ENCODE assay signal across 35 cellular contexts in genomic region chr3:106488288-106488687, GRCh38.
"Had no signal": no experiment of that assay in that cellular context is flagged by ENCODE, and none has a peak within 500 bp of the region (broad histone marks: within the 10 kb centered on the region; RNA-seq: fewer than 3 reads in every experiment).

No MANE protein-coding gene starts in this region.

- H3K4me1 ChIP-seq: ascending aorta had no signal

- H3K9me3 Mint-ChIP-seq: activated CD4-positive, alpha-beta memory T cell treated with anti-CD3 and anti-CD28 coated beads for 36 hours; activated CD8-positive, alpha-beta T cell treated with anti-CD3 and anti-CD28 coated beads for 36 hours; activated naive CD4-positive, alpha-beta T cell treated with anti-CD3 and anti-CD28 coated beads, Interleukin-2, amount 10 ng/mL, durations not matched to agents 7 days and 5 days; activated naive CD4-positive, alpha-beta T cell treated with anti-CD3 and anti-CD28 coated beads, Interleukin-2, amount 50 U/mL, for 24 hours; activated naive CD8-positive, alpha-beta T cell treated with anti-CD3 and anti-CD28 coated beads, Interleukin-2, amount 50 U/mL, for 24 hours; brain; central memory CD8-positive, alpha-beta T cell had no signal

- H3K27me3 Mint-ChIP-seq: activated B cell treated with CpG ODN at 0.5 μM for 24 hours; activated CD4-positive, alpha-beta memory T cell treated with anti-CD3 and anti-CD28 coated beads for 36 hours; activated CD4-positive, alpha-beta T cell treated with anti-CD3 and anti-CD28 coated beads, Interleukin-2, amount 10 ng/mL, durations not matched to agents 24 days and 14 days; activated CD8-positive, alpha-beta memory T cell treated with anti-CD3 and anti-CD28 coated beads, Interleukin-2, amount 10 ng/mL, durations not matched to agents 7 days and 5 days; activated CD8-positive, alpha-beta T cell treated with anti-CD3 and anti-CD28 coated beads for 36 hours; activated naive CD4-positive, alpha-beta T cell treated with anti-CD3 and anti-CD28 coated beads, Interleukin-2, amount 10 ng/mL, durations not matched to agents 7 days and 5 days; activated naive CD4-positive, alpha-beta T cell treated with anti-CD3 and anti-CD28 coated beads, Interleukin-2, amount 50 U/mL, for 24 hours; activated naive CD8-positive, alpha-beta T cell treated with anti-CD3 and anti-CD28 coated beads, Interleukin-2, amount 10 ng/mL, durations not matched to agents 7 days and 5 days; activated naive CD8-positive, alpha-beta T cell treated with anti-CD3 and anti-CD28 coated beads, Interleukin-2, amount 50 U/mL, for 24 hours; central memory CD8-positive, alpha-beta T cell had no signal

- H3K4me1 Mint-ChIP-seq: activated B cell treated with CpG ODN at 0.5 μM for 24 hours; activated CD8-positive, alpha-beta memory T cell treated with anti-CD3 and anti-CD28 coated beads, Interleukin-2, amount 10 ng/mL, durations not matched to agents 7 days and 5 days; activated naive CD4-positive, alpha-beta T cell treated with anti-CD3 and anti-CD28 coated beads, Interleukin-2, amount 10 ng/mL, durations not matched to agents 7 days and 5 days; activated naive CD4-positive, alpha-beta T cell treated with anti-CD3 and anti-CD28 coated beads, Interleukin-2, amount 50 U/mL, for 24 hours; activated naive CD8-positive, alpha-beta T cell treated with anti-CD3 and anti-CD28 coated beads, Interleukin-2, amount 10 ng/mL, durations not matched to agents 7 days and 5 days; activated naive CD8-positive, alpha-beta T cell treated with anti-CD3 and anti-CD28 coated beads, Interleukin-2, amount 50 U/mL, for 24 hours; central memory CD8-positive, alpha-beta T cell had no signal

- H3K36me3 ChIP-seq: ascending aorta, cardiac muscle cell had no signal

- H3K4me3 Mint-ChIP-seq: activated B cell treated with CpG ODN at 0.5 μM for 24 hours; activated CD4-positive, alpha-beta memory T cell treated with anti-CD3 and anti-CD28 coated beads for 36 hours; activated CD4-positive, alpha-beta T cell treated with anti-CD3 and anti-CD28 coated beads, Interleukin-2, amount 10 ng/mL, durations not matched to agents 24 days and 14 days; activated CD8-positive, alpha-beta memory T cell treated with anti-CD3 and anti-CD28 coated beads, Interleukin-2, amount 10 ng/mL, durations not matched to agents 7 days and 5 days; activated CD8-positive, alpha-beta T cell treated with anti-CD3 and anti-CD28 coated beads for 36 hours; activated naive CD4-positive, alpha-beta T cell treated with anti-CD3 and anti-CD28 coated beads, Interleukin-2, amount 10 ng/mL, durations not matched to agents 7 days and 5 days; activated naive CD4-positive, alpha-beta T cell treated with anti-CD3 and anti-CD28 coated beads, Interleukin-2, amount 50 U/mL, for 24 hours; activated naive CD8-positive, alpha-beta T cell; activated naive CD8-positive, alpha-beta T cell treated with anti-CD3 and anti-CD28 coated beads, Interleukin-2, amount 10 ng/mL, durations not matched to agents 7 days and 5 days; activated naive CD8-positive, alpha-beta T cell treated with anti-CD3 and anti-CD28 coated beads, Interleukin-2, amount 50 U/mL, for 24 hours; activated T-cell treated with anti-CD3 and anti-CD28 coated beads, Interleukin-2, amount 50 U/mL, for 24 hours; brain; central memory CD8-positive, alpha-beta T cell; T-helper 1 cell treated with Interleukin-12 subunit alpha and Interleukin-12 subunit beta and Interleukin-4 antibody, amounts not matched to agents 30 μg/mL and 1 μg/mL, for 36 hours; T-helper 2 cell treated with Interferon-gamma antibody and Interleukin-4, amounts not matched to agents 5 μg/mL and 100 μg/mL, for 36 hours had no signal

- ATAC-seq: activated CD8-positive, alpha-beta memory T cell treated with anti-CD3 and anti-CD28 coated beads, Interleukin-2, amount 10 ng/mL, durations not matched to agents 7 days and 5 days; activated CD8-positive, alpha-beta T cell treated with anti-CD3 and anti-CD28 coated beads for 36 hours; activated naive CD8-positive, alpha-beta T cell treated with anti-CD3 and anti-CD28 coated beads, Interleukin-2, amount 50 U/mL, for 24 hours had no signal

- H3K9me3 ChIP-seq: ascending aorta had no signal

- DNase-seq: activated B cell treated with CpG ODN at 0.5 μM for 24 hours; activated CD4-positive, alpha-beta memory T cell treated with anti-CD3 and anti-CD28 coated beads for 36 hours; activated CD4-positive, alpha-beta T cell treated with anti-CD3 and anti-CD28 coated beads for 4 hours; activated CD4-positive, alpha-beta T cell treated with anti-CD3 and anti-CD28 coated beads, Interleukin-2, amount 10 ng/mL, durations not matched to agents 24 days and 14 days; activated CD4-positive, alpha-beta T cell treated with anti-CD3 and anti-CD28 coated beads, Interleukin-2, amount 50 U/mL, for 1 hour; activated CD4-positive, alpha-beta T cell treated with anti-CD3 and anti-CD28 coated beads, Interleukin-2, amount 50 U/mL, for 4 hours; activated CD4-positive, CD25-positive, alpha-beta regulatory T cell treated with anti-CD3 and anti-CD28 coated beads, Interleukin-2, amount 50 U/mL, for 72 hours; activated CD8-positive, alpha-beta memory T cell treated with anti-CD3 and anti-CD28 coated beads for 24 hours; activated CD8-positive, alpha-beta memory T cell treated with anti-CD3 and anti-CD28 coated beads, Interleukin-2, amount 10 ng/mL, durations not matched to agents 7 days and 5 days; activated CD8-positive, alpha-beta memory T cell treated with anti-CD3 and anti-CD28 coated beads, Interleukin-2, amount 50 U/mL, for 48 hours; activated CD8-positive, alpha-beta T cell treated with anti-CD3 and anti-CD28 coated beads for 36 hours; activated effector memory CD4-positive, alpha-beta T cell treated with Interleukin-2 at 50 U/mL for 16 hours; activated gamma-delta T cell; activated naive CD4-positive, alpha-beta T cell treated with anti-CD3 and anti-CD28 coated beads, Interleukin-2, amount 10 ng/mL, durations not matched to agents 7 days and 5 days; activated naive CD4-positive, alpha-beta T cell treated with Interleukin-2 at 50 U/mL for 16 hours; activated naive CD8-positive, alpha-beta T cell treated with anti-CD3 and anti-CD28 coated beads, Interleukin-2, amount 10 ng/mL, durations not matched to agents 7 days and 5 days; activated naive CD8-positive, alpha-beta T cell treated with anti-CD3 and anti-CD28 coated beads, Interleukin-2, amount 50 U/mL, for 24 hours; activated T-cell treated with anti-CD3 and anti-CD28 coated beads, Interleukin-2, amount 50 U/mL, for 24 hours; activated T-cell treated with anti-CD3 and anti-CD28 coated beads, Interleukin-2, amount 50 U/mL, for 48 hours; amygdala; anterior cingulate cortex; caudate nucleus; T-helper 1 cell; T-helper 2 cell; T-helper 9 cell had no signal

- H3K36me3 Mint-ChIP-seq: activated CD4-positive, alpha-beta memory T cell treated with anti-CD3 and anti-CD28 coated beads for 36 hours; activated naive CD4-positive, alpha-beta T cell treated with anti-CD3 and anti-CD28 coated beads, Interleukin-2, amount 10 ng/mL, durations not matched to agents 7 days and 5 days; activated naive CD4-positive, alpha-beta T cell treated with anti-CD3 and anti-CD28 coated beads, Interleukin-2, amount 50 U/mL, for 24 hours; activated naive CD8-positive, alpha-beta T cell; activated naive CD8-positive, alpha-beta T cell treated with anti-CD3 and anti-CD28 coated beads, Interleukin-2, amount 10 ng/mL, durations not matched to agents 7 days and 5 days; brain had no signal

- H3K27me3 ChIP-seq: ascending aorta, cardiac muscle cell had no signal

- H3K27ac Mint-ChIP-seq: activated B cell treated with CpG ODN at 0.5 μM for 24 hours; activated CD4-positive, alpha-beta memory T cell treated with anti-CD3 and anti-CD28 coated beads for 36 hours; activated CD4-positive, alpha-beta T cell treated with anti-CD3 and anti-CD28 coated beads, Interleukin-2, amount 10 ng/mL, durations not matched to agents 24 days and 14 days; activated CD8-positive, alpha-beta memory T cell treated with anti-CD3 and anti-CD28 coated beads, Interleukin-2, amount 10 ng/mL, durations not matched to agents 7 days and 5 days; activated CD8-positive, alpha-beta T cell treated with anti-CD3 and anti-CD28 coated beads for 36 hours; activated naive CD4-positive, alpha-beta T cell treated with anti-CD3 and anti-CD28 coated beads, Interleukin-2, amount 10 ng/mL, durations not matched to agents 7 days and 5 days; activated naive CD4-positive, alpha-beta T cell treated with anti-CD3 and anti-CD28 coated beads, Interleukin-2, amount 50 U/mL, for 24 hours; activated naive CD8-positive, alpha-beta T cell; activated naive CD8-positive, alpha-beta T cell treated with anti-CD3 and anti-CD28 coated beads, Interleukin-2, amount 10 ng/mL, durations not matched to agents 7 days and 5 days; activated naive CD8-positive, alpha-beta T cell treated with anti-CD3 and anti-CD28 coated beads, Interleukin-2, amount 50 U/mL, for 24 hours; activated T-cell treated with anti-CD3 and anti-CD28 coated beads, Interleukin-2, amount 50 U/mL, for 24 hours; activated T-helper 2 cell treated with anti-CD3 and anti-CD28 coated beads, Interferon-gamma antibody, Interleukin-2, Interleukin-4, amounts not matched to agents 10 μg/mL and 5 μg/mL and 100 μg/mL, durations not matched to agents 14 hours and 24 hours and 36 hours; brain; T-helper 1 cell treated with Interleukin-12 subunit alpha and Interleukin-12 subunit beta and Interleukin-4 antibody, amounts not matched to agents 30 μg/mL and 1 μg/mL, for 36 hours; T-helper 2 cell treated with Interferon-gamma antibody and Interleukin-4, amounts not matched to agents 5 μg/mL and 100 μg/mL, for 36 hours had no signal

- H3K27ac ChIP-seq: ascending aorta, cardiac muscle cell, VCaP had no signal

- H3K4me3 ChIP-seq: ascending aorta, cardiac muscle cell had no signal
